Comparison of ENCODE assay signal across 16 cellular contexts in genomic region chr6:7060769-7061516, GRCh38. TPM values are rescaled to one million over a fixed set of nuclear protein-coding genes. Genes with fewer than 3 reads are reported as not detected.
DNase-seq lines count a peak whose midpoint lies in the region; ATAC-seq and TF ChIP-seq lines count a peak whose summit lies in the region.
"Had no signal": no experiment of that assay in that cellular context is flagged by ENCODE, and none has a peak within 500 bp of the region (broad histone marks: within the 10 kb centered on the region; RNA-seq: fewer than 3 reads in every experiment).

No MANE protein-coding gene starts in this region.

- H3K4ac ChIP-seq in H9 (ENCODE audit: low read depth, low read length), result no peak overlapping the region

- no peak overlapping the region for H4K5ac ChIP-seq in H9 (ENCODE audit: insufficient read length, low read depth, low read length)

- peak overlapping the region; percentile 62 for H2AFZ ChIP-seq in HCT116 (ENCODE audit: low read depth, low read length, poor library complexity, severe bottlenecking)
- H2AFZ ChIP-seq in PC-9, result no peak overlapping the region; the same call in 1 of the 2 replicates
- H2AFZ ChIP-seq in smooth muscle cell (ENCODE audit: low read depth), result no peak overlapping the region
- no peak overlapping the region for H2AFZ ChIP-seq in H9 (ENCODE audit: low read length)

- 82% methylated on average over 6 of the region's 6 CpGs for WGBS in smooth muscle cell (ENCODE audit: low lambda C conversion rate)
- WGBS in H9 (ENCODE audit: extremely low coverage, insufficient read length, low lambda C conversion rate), result no CpG with 5 or more reads among the region's 6 CpGs

- no peak for TF ChIP-seq POLR2A in HCT116 (IDR thresholded peaks at IDR 0.05; ENCODE audit: borderline replicate concordance, extremely low read depth, insufficient read depth, insufficient read length)

- H4K8ac ChIP-seq in H9 (replicated peaks; ENCODE audit: insufficient read length, low read depth, low read length), result no peak overlapping the region

- DNase-seq in HCT116 (ENCODE audit: low read depth, low spot score) (peak; percentile 10), PC-9 (peak in 1 of 2 experiments; percentile 87), foreskin keratinocyte (peak; percentile 61 to 82), smooth muscle cell (lab: John Stamatoyannopoulos, UW; ENCODE audit: unreplicated experiment) (no peak), anterior cingulate cortex (lab: John Stamatoyannopoulos, UW) (no peak), Ammon's horn (ENCODE audit: low spot score) (no peak), H9 (no peak)
- DNase-seq in stimulated activated naive CD8-positive, alpha-beta T cell treated with anti-CD3 and anti-CD28 coated beads, Interleukin-15, Interleukin-2, amounts not matched to agents 100 U/mL and 50 U/mL, for 24 hours, result no peak
- DNase-seq: activated T-cell treated with anti-CD3 and anti-CD28 coated beads, Interleukin-2, amount 50 U/mL, for 48 hours; AML-193; head of caudate nucleus; MM.1S; NCI-H187; right cardiac atrium had no signal

- no peak overlapping the region for H3K23ac ChIP-seq in H9 (ENCODE audit: insufficient read length, low read depth, low read length)

- H3K79me2 ChIP-seq in HCT116 (ENCODE audit: insufficient read depth, low read length), result no peaks in the 10 kb centered on the region
- no peaks in the 10 kb centered on the region for H3K79me2 ChIP-seq in PC-9 (ENCODE audit: low read depth)
- H3K79me2 ChIP-seq in smooth muscle cell (ENCODE audit: low read depth), result no peaks in the 10 kb centered on the region
- no peaks in the 10 kb centered on the region for H3K79me2 ChIP-seq in H9 (ENCODE audit: insufficient read depth, low read length)

- H3K9me2 ChIP-seq in HCT116 (ENCODE audit: insufficient read depth), result no peaks in the 10 kb centered on the region
- no peaks in the 10 kb centered on the region for H3K9me2 ChIP-seq in PC-9 (ENCODE audit: insufficient read depth)

- RAD21 ChIA-PET in HCT116 (lab: Charles Lee; ENCODE audit: low non-redundant PET in 1 of 2, low total read pairs in 2 of 2, uncharacterized antibody in 2 of 2, unreplicated experiment in 2 of 2), result no interaction called here

- H3K4me3 Mint-ChIP-seq in H9, result no peak overlapping the region
- H3K4me3 Mint-ChIP-seq: activated naive CD8-positive, alpha-beta T cell; neural crest cell had no signal

- no peaks in the 10 kb centered on the region for H3K27me3 ChIP-seq in HCT116 (ENCODE audit: insufficient read depth, low read length)
- no peaks in the 10 kb centered on the region for H3K27me3 ChIP-seq in PC-9 (ENCODE audit: insufficient read depth, low read depth)
- no peaks in the 10 kb centered on the region for H3K27me3 ChIP-seq in foreskin keratinocyte
- H3K27me3 ChIP-seq in smooth muscle cell (ENCODE audit: low read depth), result no peaks in the 10 kb centered on the region
- H3K27me3 ChIP-seq in H9 (ENCODE audit: insufficient read depth, low read length), result no peaks in the 10 kb centered on the region; the same call in 1 of the 2 replicates

- no peak overlapping the region for H3T11ph ChIP-seq in H9 (ENCODE audit: low read length)

- H3K4me2 ChIP-seq in HCT116 (ENCODE audit: low read length) (peak overlapping the region; percentile 46), PC-9 (peak overlapping the region; percentile 81), smooth muscle cell (no peak overlapping the region), H9 (ENCODE audit: insufficient read depth, insufficient read length, low read length) (no peak overlapping the region)

- TF ChIP-seq CTCF in HCT116 (IDR thresholded peaks at IDR 0.05 in 2 of 3, conservative IDR thresholded peaks at IDR 0.05 in 1 of 3; ENCODE audit: borderline replicate concordance in 1 of 3, insufficient read depth in 1 of 3, low read depth in 2 of 3, low read length in 2 of 3) (no peak), PC-9 (conservative IDR thresholded peaks at IDR 0.05) (no peak), foreskin keratinocyte (conservative IDR thresholded peaks at IDR 0.05) (no peak), smooth muscle cell (IDR thresholded peaks at IDR 0.05; ENCODE audit: borderline replicate concordance, insufficient read depth, poor library complexity, severe bottlenecking) (no peak), H9 (conservative IDR thresholded peaks at IDR 0.05) (no peak)

- H2BK20ac ChIP-seq in H9 (ENCODE audit: low read depth, low read length, poor library complexity, severe bottlenecking), result no peak overlapping the region

- H2BK15ac ChIP-seq in H9 (ENCODE audit: low read depth, low read length), result no peak overlapping the region

- H3K9me3 Mint-ChIP-seq in H9, result no peaks in the 10 kb centered on the region
- H3K9me3 Mint-ChIP-seq: neural crest cell had no signal

- H4K20me1 ChIP-seq in HCT116 (ENCODE audit: insufficient read depth), result no peaks in the 10 kb centered on the region
- no peaks in the 10 kb centered on the region for H4K20me1 ChIP-seq in PC-9 (ENCODE audit: insufficient read depth)
- no peaks in the 10 kb centered on the region for H4K20me1 ChIP-seq in smooth muscle cell (ENCODE audit: low read depth)
- H4K20me1 ChIP-seq in H9 (ENCODE audit: control insufficient read depth, insufficient read depth, insufficient read length), result no peaks in the 10 kb centered on the region

- no peaks in the 10 kb centered on the region for H3K36me3 Mint-ChIP-seq in H9 (ENCODE audit: insufficient read depth in 1 of 3, low read depth in 3 of 3)

- H3K23me2 ChIP-seq in H9 (ENCODE audit: insufficient read length, low read depth, low read length, poor library complexity, severe bottlenecking), result no peaks in the 10 kb centered on the region

- H3K27ac ChIP-seq in HCT116 (ENCODE audit: low read depth, low read length), result no peak overlapping the region
- H3K27ac ChIP-seq in PC-9, result peak overlapping the region; percentile 91
- H3K27ac ChIP-seq in foreskin keratinocyte, result peak overlapping the region; percentile 50
- H3K27ac ChIP-seq in smooth muscle cell (ENCODE audit: low read depth), result peak overlapping the region; percentile 32
- H3K27ac ChIP-seq in H9 (ENCODE audit: insufficient read length, low read depth, low read length), result no peak overlapping the region

- intact Hi-C loops in HCT116 (cut with micrococcal nuclease), result loop anchor here (5.0 kb wide), 1 partner anchor 46 kb away; the partner anchor contains the start of gene RREB1
- intact Hi-C loops in PC-9 (cut with micrococcal nuclease; ENCODE audit: unreplicated experiment), result no loop called here

- no peaks in the 10 kb centered on the region for H3K36me3 ChIP-seq in HCT116 (ENCODE audit: control insufficient read depth in 1 of 2, insufficient read depth in 2 of 2, low read length in 2 of 2)
- no peaks in the 10 kb centered on the region for H3K36me3 ChIP-seq in PC-9 (ENCODE audit: low read depth)
- H3K36me3 ChIP-seq in smooth muscle cell (ENCODE audit: low read depth), result no peaks in the 10 kb centered on the region

- no peak overlapping the region for H4K91ac ChIP-seq in H9 (ENCODE audit: insufficient read length, low read depth, low read length)

- H3K56ac ChIP-seq in H9 (ENCODE audit: insufficient read length, low read depth, low read length), result no peak overlapping the region

- H3K27ac Mint-ChIP-seq in H9, result no peak overlapping the region; a peak in 1 of 7 replicates
- H3K27ac Mint-ChIP-seq: activated naive CD8-positive, alpha-beta T cell had no signal

- ATAC-seq in HCT116 (no peak), foreskin keratinocyte (no peak)
- no peak for ATAC-seq in stimulated activated naive CD8-positive, alpha-beta T cell treated with anti-CD3 and anti-CD28 coated beads, Interleukin-15, Interleukin-2, amounts not matched to agents 100 U/mL and 50 U/mL, for 24 hours
- ATAC-seq: right cardiac atrium had no signal

- no peak overlapping the region for H3K14ac ChIP-seq in H9 (ENCODE audit: insufficient read depth, low read length)

- no peak overlapping the region for H2BK5ac ChIP-seq in H9 (ENCODE audit: insufficient read length, low read length)

- 0 out of 2 replicates have a peak, but pooled peaks have one; percentile 12 for TF ChIP-seq RAD21 in HCT116 (IDR thresholded peaks at IDR 0.05; ENCODE audit: low read depth)

- H3F3A ChIP-seq in PC-9 (ENCODE audit: insufficient read depth, low read depth) (peaks cover 41% of the 10 kb centered on the region), smooth muscle cell (ENCODE audit: low read depth) (peaks cover 9% of the 10 kb centered on the region)

- H3K4me1 ChIP-seq in HCT116 (ENCODE audit: control insufficient read depth in 1 of 2, insufficient read depth in 2 of 2, low read length in 2 of 2) (peaks cover 42 to 58% of the 10 kb centered on the region in 2 experiments), PC-9 (replicated peaks; ENCODE audit: insufficient read depth) (peaks cover 48% of the 10 kb centered on the region), foreskin keratinocyte (peaks cover 33% of the 10 kb centered on the region), smooth muscle cell (ENCODE audit: low read depth) (no peaks in the 10 kb centered on the region), H9 (ENCODE audit: insufficient read depth, low read length) (no peaks in the 10 kb centered on the region)

- H3K79me1 ChIP-seq in H9 (ENCODE audit: insufficient read depth, low read depth, low read length, poor library complexity, severe bottlenecking), result no peaks in the 10 kb centered on the region

- POLR2A ChIA-PET in HCT116 (lab: Charles Lee), result no interaction called here
- POLR2A ChIA-PET in PC-9 (lab: Charles Lee; ENCODE audit: unreplicated experiment), result interaction anchor here (0.6 kb wide), 2 partner anchors 17 to 366 kb away, joined by 3 to 4 read pairs; no protein-coding TSS in a partner anchor

- H2BK12ac ChIP-seq in H9 (ENCODE audit: insufficient read length, low read depth, low read length), result no peak overlapping the region

- peaks cover 0 to 4% of the 10 kb centered on the region in 2 experiments; a peak in 2 of 4 replicates for H3K4me1 Mint-ChIP-seq in H9
- H3K4me1 Mint-ChIP-seq: neural crest cell had no signal

- peaks cover 17% of the 10 kb centered on the region for H3K27me3 Mint-ChIP-seq in H9 (ENCODE audit: low read depth)
- H3K27me3 Mint-ChIP-seq: activated naive CD8-positive, alpha-beta T cell had no signal

- no peak overlapping the region for H3K9ac ChIP-seq in HCT116 (ENCODE audit: low read length)
- H3K9ac ChIP-seq in smooth muscle cell (ENCODE audit: low read depth), result no peak overlapping the region
- no peak overlapping the region for H3K9ac ChIP-seq in H9 (ENCODE audit: extremely low read depth, insufficient read length, low read length)

- H3K4me3 ChIP-seq in HCT116 (replicated peaks in 1 of 2; ENCODE audit: low read depth in 1 of 2, low read length in 2 of 2) (no peak overlapping the region), PC-9 (peak overlapping the region; percentile 20; the same call in 1 of the 2 replicates), smooth muscle cell (no peak overlapping the region)

- BruUV-seq in HCT116 (replicated peaks; lab: Mats Ljungman, UMichigan) (no TSS peak), PC-9 (replicated peaks; lab: Mats Ljungman, UMichigan) (no TSS peak)

- H3K9me3 ChIP-seq in HCT116 (ENCODE audit: control insufficient read depth in 1 of 2, insufficient read depth in 1 of 2, low read depth in 1 of 2, low read length in 2 of 2) (no peaks in the 10 kb centered on the region), PC-9 (ENCODE audit: insufficient read depth, low read depth) (no peaks in the 10 kb centered on the region), smooth muscle cell (replicated peaks; ENCODE audit: low read depth) (no peaks in the 10 kb centered on the region), H9 (ENCODE audit: control insufficient read depth, low read depth, low read length) (no peaks in the 10 kb centered on the region)

- CTCF ChIA-PET in HCT116 (lab: Charles Lee) (no interaction called here), PC-9 (lab: Charles Lee) (interaction anchor here (0.5 to 0.7 kb wide), 2 partner anchors 69 to 364 kb away, joined by 3 to 5 read pairs; no protein-coding TSS in a partner anchor)

- no peak overlapping the region for H2BK120ac ChIP-seq in H9 (ENCODE audit: low read depth, low read length, poor library complexity, severe bottlenecking)

- H3K18ac ChIP-seq in H9 (ENCODE audit: insufficient read length, low read depth, low read length), result no peak overlapping the region

- H2AK5ac ChIP-seq in H9 (ENCODE audit: insufficient read length, low read length), result no peak overlapping the region

RNA-seq across cellular contexts. Expression of gene RREB1, which starts 46.8 kb away (rescaled TPM):
- total RNA-seq in HCT116 (2021; ENCODE audit: unreplicated experiment), result 47.9 TPM
- 21.4 and 26.4 TPM in 2 replicates for polyA plus RNA-seq in HCT116 (2012)
- total RNA-seq in PC-9 (2021), result 29.2 and 38.4 TPM in 2 replicates
- total RNA-seq in foreskin keratinocyte, result 25.4 and 25.8 TPM in 2 replicates
- polyA plus RNA-seq in foreskin keratinocyte, result 2.9 and 3.2 TPM in 2 replicates
- total RNA-seq in smooth muscle cell, result 19.8 and 26.1 TPM in 2 replicates
- polyA plus RNA-seq in smooth muscle cell, result 13.2 and 17.7 TPM in 2 replicates
- 33.6 and 35.8 TPM in 2 replicates for total RNA-seq in H9 (2021)

Comparison
In these comparisons a context has a peak if more than half of its experiments do, and no peak if none do; other contexts are left out.
1. DNase-seq: peak in HCT116 (single experiment) and foreskin keratinocyte (2 of 2); none in smooth muscle cell (single experiment), anterior cingulate cortex (0 of 58), Ammon's horn (single experiment), stimulated activated naive CD8-positive, alpha-beta T cell treated with anti-CD3 and anti-CD28 coated beads, Interleukin-15, Interleukin-2, amounts not matched to agents 100 U/mL and 50 U/mL, for 24 hours (single experiment) and H9 (single experiment).
2. H3K27ac ChIP-seq: peak in PC-9 (single experiment), foreskin keratinocyte (single experiment) and smooth muscle cell (single experiment); none in HCT116 (single experiment) and H9 (single experiment).
3. H3K4me2 ChIP-seq: peak in HCT116 (single experiment) and PC-9 (single experiment); none in smooth muscle cell (single experiment) and H9 (single experiment).